In the genomic region with DNA sequence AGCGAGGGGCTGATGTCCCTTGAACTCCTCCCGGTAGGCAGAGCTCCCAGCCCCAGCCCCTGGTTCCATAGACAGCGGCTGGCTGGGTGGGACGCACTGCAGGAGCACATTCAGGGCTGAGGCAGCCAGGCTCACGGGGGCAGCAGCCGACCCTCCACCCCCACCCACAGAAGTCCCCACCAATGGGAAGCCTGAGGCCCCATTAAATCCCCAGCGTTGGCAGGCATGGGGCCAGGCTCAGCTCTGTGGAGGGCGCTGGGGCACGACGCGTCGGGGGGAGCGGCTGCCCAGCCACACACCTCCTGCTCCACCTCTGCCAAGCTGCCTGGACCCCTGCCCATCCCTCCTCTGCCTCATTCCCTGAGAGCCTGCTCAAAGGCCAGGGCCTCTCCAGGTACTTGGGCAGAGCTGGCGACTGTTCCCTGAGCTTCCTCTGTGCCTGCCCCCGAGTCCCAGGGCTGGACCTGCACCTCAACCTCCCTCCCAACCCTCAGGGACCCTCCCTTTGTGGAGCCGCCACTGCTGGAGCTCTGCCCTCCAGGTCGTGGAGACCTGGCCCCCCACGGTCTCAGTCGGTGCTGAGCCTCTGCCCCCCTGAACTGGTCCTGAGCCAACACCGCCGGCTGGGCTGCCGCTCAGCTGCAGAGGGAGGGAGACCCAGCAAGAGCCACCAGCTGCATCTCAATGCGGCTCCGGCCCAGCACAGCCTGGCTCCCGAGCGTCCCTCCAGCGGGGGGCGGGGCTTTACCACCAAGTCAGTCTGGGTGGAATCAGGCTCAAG, we compare ENCODE assay signal across 16 cellular contexts. TPM values are rescaled to one million over a fixed set of nuclear protein-coding genes. Genes with fewer than 3 reads are reported as not detected.
A peak's percentile ranks its signal among the peaks of the same experiment; 100 is the strongest.
DNase-seq lines count a peak whose midpoint lies in the region; ATAC-seq lines count a peak whose summit lies in the region.
"Had no signal": no experiment of that assay in that cellular context is flagged by ENCODE, and none has a peak within 500 bp of the region (broad histone marks: within the 10 kb centered on the region; RNA-seq: fewer than 3 reads in every experiment).

No MANE protein-coding gene starts in this region.

- POLR2A ChIA-PET in activated CD4-positive, alpha-beta memory T cell treated with anti-CD3 and anti-CD28 coated beads, Interleukin-2, amount 10 ng/mL, durations not matched to agents 7 days and 5 days (lab: Charles Lee): no interaction called here

- H3K27ac Mint-ChIP-seq in stimulated activated memory B cell treated with anti-CD40 and anti-IgM and Interleukin-4, amounts not matched to agents 10 μg/mL and 1 μg/mL and 100 μg/mL, for 72 hours: no peak overlapping the region
- no peak overlapping the region for H3K27ac Mint-ChIP-seq in activated CD4-positive, alpha-beta memory T cell treated with anti-CD3 and anti-CD28 coated beads, Interleukin-2, amount 10 ng/mL, durations not matched to agents 7 days and 5 days
- H3K27ac Mint-ChIP-seq: activated CD8-positive, alpha-beta T cell treated with anti-CD3 and anti-CD28 coated beads, Interleukin-2, amount 10 ng/mL, durations not matched to agents 7 days and 5 days; activated naive CD4-positive, alpha-beta T cell treated with anti-CD3 and anti-CD28 coated beads, Interleukin-2, amount 50 U/mL, for 72 hours; CD4-positive, alpha-beta memory T cell; T-helper 2 cell treated with Interferon-gamma antibody and Interleukin-4, amounts not matched to agents 5 μg/mL and 100 μg/mL, for 36 hours had no signal

- peaks cover 24% of the 10 kb centered on the region for H3K27me3 Mint-ChIP-seq in stimulated activated memory B cell treated with anti-CD40 and anti-IgM and Interleukin-4, amounts not matched to agents 10 μg/mL and 1 μg/mL and 100 μg/mL, for 72 hours
- H3K27me3 Mint-ChIP-seq in activated CD4-positive, alpha-beta memory T cell treated with anti-CD3 and anti-CD28 coated beads, Interleukin-2, amount 10 ng/mL, durations not matched to agents 7 days and 5 days: no peaks in the 10 kb centered on the region
- H3K27me3 Mint-ChIP-seq: CD4-positive, alpha-beta memory T cell had no signal

- H3K9me3 Mint-ChIP-seq in stimulated activated memory B cell treated with anti-CD40 and anti-IgM and Interleukin-4, amounts not matched to agents 10 μg/mL and 1 μg/mL and 100 μg/mL, for 72 hours: peaks cover 9% of the 10 kb centered on the region
- peaks cover 7% of the 10 kb centered on the region for H3K9me3 Mint-ChIP-seq in activated CD4-positive, alpha-beta memory T cell treated with anti-CD3 and anti-CD28 coated beads, Interleukin-2, amount 10 ng/mL, durations not matched to agents 7 days and 5 days

- H3K4me1 Mint-ChIP-seq in stimulated activated memory B cell treated with anti-CD40 and anti-IgM and Interleukin-4, amounts not matched to agents 10 μg/mL and 1 μg/mL and 100 μg/mL, for 72 hours: no peaks in the 10 kb centered on the region
- no peaks in the 10 kb centered on the region for H3K4me1 Mint-ChIP-seq in activated CD4-positive, alpha-beta memory T cell treated with anti-CD3 and anti-CD28 coated beads, Interleukin-2, amount 10 ng/mL, durations not matched to agents 7 days and 5 days
- H3K4me1 Mint-ChIP-seq: CD4-positive, alpha-beta memory T cell had no signal

- DNase-seq in DMS 273 treated with DMSO at 0.1 percent for 48 hours (lab: John Stamatoyannopoulos, UW): peak; percentile 22
- peak; percentile 25 for DNase-seq in NCI-H1694 (lab: John Stamatoyannopoulos, UW)
- DNase-seq in cerebellum (ENCODE audit: low spot score): peak; percentile 47
- DNase-seq in midbrain (lab: John Stamatoyannopoulos, UW): peak; percentile 62
- no peak for DNase-seq in activated CD4-positive, alpha-beta memory T cell treated with anti-CD3 and anti-CD28 coated beads, Interleukin-2, amount 10 ng/mL, durations not matched to agents 7 days and 5 days
- DNase-seq in HUDEP-2 (lab: John Stamatoyannopoulos, UW; ENCODE audit: unreplicated experiment in 76 of 76): no peak
- DNase-seq: activated CD8-positive, alpha-beta T cell treated with anti-CD3 and anti-CD28 coated beads, Interleukin-2, amount 10 ng/mL, durations not matched to agents 7 days and 5 days; CD4-positive, alpha-beta memory T cell; colonic mucosa; stimulated activated naive CD8-positive, alpha-beta T cell treated with anti-CD3 and anti-CD28 coated beads, Interleukin-15, Interleukin-2, amounts not matched to agents 100 U/mL and 50 U/mL, for 24 hours had no signal

- CTCF ChIA-PET in activated CD4-positive, alpha-beta memory T cell treated with anti-CD3 and anti-CD28 coated beads, Interleukin-2, amount 10 ng/mL, durations not matched to agents 7 days and 5 days (lab: Charles Lee): no interaction called here

- no peak for ATAC-seq in stimulated activated memory B cell treated with anti-CD40 and anti-IgM and Interleukin-4, amounts not matched to agents 10 μg/mL and 1 μg/mL and 100 μg/mL, for 72 hours
- ATAC-seq in GM21825 (IDR thresholded peaks at IDR 0.05; ENCODE audit: unreplicated experiment): no peak
- ATAC-seq: activated CD8-positive, alpha-beta T cell treated with anti-CD3 and anti-CD28 coated beads, Interleukin-2, amount 10 ng/mL, durations not matched to agents 7 days and 5 days; activated naive CD4-positive, alpha-beta T cell treated with anti-CD3 and anti-CD28 coated beads, Interleukin-2, amount 50 U/mL, for 72 hours; stimulated activated naive CD8-positive, alpha-beta T cell treated with anti-CD3 and anti-CD28 coated beads, Interleukin-15, Interleukin-2, amounts not matched to agents 100 U/mL and 50 U/mL, for 24 hours had no signal

- H3K36me3 Mint-ChIP-seq in stimulated activated memory B cell treated with anti-CD40 and anti-IgM and Interleukin-4, amounts not matched to agents 10 μg/mL and 1 μg/mL and 100 μg/mL, for 72 hours: no peaks in the 10 kb centered on the region
- peaks cover 6% of the 10 kb centered on the region for H3K36me3 Mint-ChIP-seq in activated CD4-positive, alpha-beta memory T cell treated with anti-CD3 and anti-CD28 coated beads, Interleukin-2, amount 10 ng/mL, durations not matched to agents 7 days and 5 days (ENCODE audit: low read depth)
- H3K36me3 Mint-ChIP-seq: activated naive CD4-positive, alpha-beta T cell treated with anti-CD3 and anti-CD28 coated beads, Interleukin-2, amount 50 U/mL, for 72 hours; CD4-positive, alpha-beta memory T cell had no signal

- no peak overlapping the region for H3K4me3 Mint-ChIP-seq in stimulated activated memory B cell treated with anti-CD40 and anti-IgM and Interleukin-4, amounts not matched to agents 10 μg/mL and 1 μg/mL and 100 μg/mL, for 72 hours
- H3K4me3 Mint-ChIP-seq in activated CD4-positive, alpha-beta memory T cell treated with anti-CD3 and anti-CD28 coated beads, Interleukin-2, amount 10 ng/mL, durations not matched to agents 7 days and 5 days: no peak overlapping the region
- H3K4me3 Mint-ChIP-seq: activated CD8-positive, alpha-beta T cell treated with anti-CD3 and anti-CD28 coated beads, Interleukin-2, amount 10 ng/mL, durations not matched to agents 7 days and 5 days; CD4-positive, alpha-beta memory T cell; T-helper 2 cell treated with Interferon-gamma antibody and Interleukin-4, amounts not matched to agents 5 μg/mL and 100 μg/mL, for 36 hours had no signal

RNA-seq across cellular contexts. Expression of gene CHRNA4, which starts 9.1 kb away (rescaled TPM):
- 7.0 TPM for total RNA-seq in cerebellum
- not detected for total RNA-seq in activated CD4-positive, alpha-beta memory T cell treated with anti-CD3 and anti-CD28 coated beads, Interleukin-2, amount 10 ng/mL, durations not matched to agents 7 days and 5 days
- total RNA-seq: activated CD8-positive, alpha-beta T cell treated with anti-CD3 and anti-CD28 coated beads, Interleukin-2, amount 10 ng/mL, durations not matched to agents 7 days and 5 days; activated naive CD4-positive, alpha-beta T cell treated with anti-CD3 and anti-CD28 coated beads, Interleukin-2, amount 50 U/mL, for 72 hours; CD4-positive, alpha-beta memory T cell; OCI-LY7; osteocyte had no signal

RNA-seq across cellular contexts. Expression of gene COL20A1, which starts 59.0 kb away (rescaled TPM):
- 2.7 TPM for total RNA-seq in cerebellum
- not detected for total RNA-seq in activated CD4-positive, alpha-beta memory T cell treated with anti-CD3 and anti-CD28 coated beads, Interleukin-2, amount 10 ng/mL, durations not matched to agents 7 days and 5 days
- total RNA-seq: activated CD8-positive, alpha-beta T cell treated with anti-CD3 and anti-CD28 coated beads, Interleukin-2, amount 10 ng/mL, durations not matched to agents 7 days and 5 days; colonic mucosa; osteocyte had no signal

Comparison
In these comparisons a context has a peak if more than half of its experiments do, and no peak if none do; other contexts are left out.
1. DNase-seq: peak in DMS 273 treated with DMSO at 0.1 percent for 48 hours (single experiment), NCI-H1694 (single experiment), cerebellum (single experiment) and midbrain (single experiment); none in activated CD4-positive, alpha-beta memory T cell treated with anti-CD3 and anti-CD28 coated beads, Interleukin-2, amount 10 ng/mL, durations not matched to agents 7 days and 5 days (single experiment) and HUDEP-2 (0 of 76).